Comparison of ENCODE assay signal across 8 cellular contexts in the genomic region with DNA sequence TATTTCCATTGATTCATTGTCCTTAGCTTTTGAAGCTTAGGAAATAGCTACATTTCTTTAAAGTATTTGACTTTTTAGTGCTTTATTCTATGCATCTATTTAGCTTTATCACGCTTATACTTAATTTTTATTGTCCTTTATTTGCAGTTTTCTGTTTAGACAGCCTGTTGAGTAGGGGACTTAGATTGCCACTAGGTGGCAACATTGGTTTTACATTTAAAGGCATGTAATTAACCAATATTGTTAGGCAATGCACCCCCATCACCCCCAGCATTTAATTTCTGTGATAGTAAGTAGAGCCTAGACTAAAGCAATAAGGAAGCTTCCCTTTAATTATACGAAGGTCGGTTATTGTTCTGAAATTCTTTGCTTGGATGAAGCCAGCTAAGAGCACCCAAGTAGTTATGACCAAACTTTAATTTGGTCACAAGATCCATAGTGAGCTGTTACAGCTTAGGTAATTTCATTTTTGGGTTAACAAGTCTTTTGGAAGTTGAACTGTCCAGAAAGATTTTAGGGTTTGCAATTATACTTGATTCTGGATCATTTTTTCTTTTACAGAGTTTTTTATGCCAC. TPM values are rescaled to one million over a fixed set of nuclear protein-coding genes. Genes with fewer than 3 reads are reported as not detected.
DNase-seq lines count a peak whose midpoint lies in the region; ATAC-seq and TF ChIP-seq lines count a peak whose summit lies in the region.

No MANE protein-coding gene starts in this region.

- H3K36me3 ChIP-seq in CD4-positive, alpha-beta memory T cell (ENCODE audit: insufficient read depth, low read length), result no peaks in the 10 kb centered on the region
- no peaks in the 10 kb centered on the region for H3K36me3 ChIP-seq in Panc1 (ENCODE audit: control insufficient read depth, insufficient read depth, low read length)

- H3K4me3 Mint-ChIP-seq in CD4-positive, alpha-beta memory T cell, result no peak overlapping the region
- no peak overlapping the region for H3K4me3 Mint-ChIP-seq in activated naive CD8-positive, alpha-beta T cell treated with anti-CD3 and anti-CD28 coated beads, Interleukin-2, amount 50 U/mL, for 24 hours

- no peaks in the 10 kb centered on the region for H3K9me3 ChIP-seq in CD4-positive, alpha-beta memory T cell (ENCODE audit: control insufficient read depth in 1 of 2, low read length in 2 of 2)
- H3K9me3 ChIP-seq in Panc1 (ENCODE audit: control insufficient read depth, insufficient read depth, low read depth, low read length), result no peaks in the 10 kb centered on the region

- H3K4me3 ChIP-seq in CD4-positive, alpha-beta memory T cell (ENCODE audit: low read length in 2 of 2), result no peak overlapping the region
- H3K4me3 ChIP-seq in HFF-Myc (replicated peaks; ENCODE audit: low read depth, low read length) (no peak overlapping the region), Panc1 (ENCODE audit: low read depth in 2 of 2, low read length in 2 of 2) (no peak overlapping the region)

- no peaks in the 10 kb centered on the region for H3K27me3 Mint-ChIP-seq in CD4-positive, alpha-beta memory T cell
- H3K27me3 Mint-ChIP-seq in activated naive CD8-positive, alpha-beta T cell treated with anti-CD3 and anti-CD28 coated beads, Interleukin-2, amount 50 U/mL, for 24 hours, result no peaks in the 10 kb centered on the region

- no peaks in the 10 kb centered on the region for H3K9me3 Mint-ChIP-seq in CD4-positive, alpha-beta memory T cell
- no peaks in the 10 kb centered on the region for H3K9me3 Mint-ChIP-seq in activated naive CD8-positive, alpha-beta T cell treated with anti-CD3 and anti-CD28 coated beads, Interleukin-2, amount 50 U/mL, for 24 hours

- peaks cover 0 to 4% (median 1%) of the 10 kb centered on the region in 4 donors for H3K4me1 Mint-ChIP-seq in CD4-positive, alpha-beta memory T cell
- H3K4me1 Mint-ChIP-seq in activated naive CD8-positive, alpha-beta T cell treated with anti-CD3 and anti-CD28 coated beads, Interleukin-2, amount 50 U/mL, for 24 hours, result no peaks in the 10 kb centered on the region

- TF ChIP-seq CTCF in HFF-Myc (IDR thresholded peaks at IDR 0.05; ENCODE audit: low read depth, low read length, missing control alignments), result peak; percentile 56
- peak; percentile 66; the same call in 1 of the 2 replicates for TF ChIP-seq CTCF in Panc1 (IDR thresholded peaks at IDR 0.05)

- intact Hi-C loops in CD4-positive, alpha-beta memory T cell (cut with micrococcal nuclease), result no loop called here
- intact Hi-C loops in Panc1 (cut with micrococcal nuclease; ENCODE audit: unreplicated experiment), result loop anchor here (1.0 to 10.0 kb wide), 2 partner anchors 188 to 499 kb away; partner anchors contain the start of gene RXFP2

- in situ Hi-C loops in Panc1 (cut with HindIII; ENCODE audit: low pct_unique_long_range_greater_than_20kb, low sequenced_read_pairs), result no loop called here

- no TSS peak for BruUV-seq in Panc1 (replicated peaks; lab: Mats Ljungman, UMichigan)

- H3K27ac ChIP-seq in CD4-positive, alpha-beta memory T cell (ENCODE audit: low read depth, low read length), result no peak overlapping the region
- H3K27ac ChIP-seq in Panc1 (ENCODE audit: low read length), result no peak overlapping the region

- no peaks in the 10 kb centered on the region for H3K4me1 ChIP-seq in CD4-positive, alpha-beta memory T cell (ENCODE audit: insufficient read depth, low read length)
- H3K4me1 ChIP-seq in Panc1 (ENCODE audit: control insufficient read depth, insufficient read depth, low read length), result no peaks in the 10 kb centered on the region

- peaks cover 5 to 17% of the 10 kb centered on the region in 2 donors for H3K36me3 Mint-ChIP-seq in CD4-positive, alpha-beta memory T cell
- peaks cover 2% of the 10 kb centered on the region for H3K36me3 Mint-ChIP-seq in activated naive CD8-positive, alpha-beta T cell treated with anti-CD3 and anti-CD28 coated beads, Interleukin-2, amount 50 U/mL, for 24 hours (ENCODE audit: low read depth)

- POLR2A ChIA-PET in CD4-positive, alpha-beta memory T cell (lab: Charles Lee; ENCODE audit: partially characterized antibody), result interaction anchor here (0.9 kb wide), 1 partner anchor 37 kb away, joined by 3 read pairs; the partner anchor contains the start of gene B3GLCT
- POLR2A ChIA-PET in Panc1 (lab: Charles Lee), result interaction anchor here (0.5 kb wide), 1 partner anchor 920 kb away, joined by 11 read pairs; no protein-coding TSS in a partner anchor

- CTCF ChIA-PET in CD4-positive, alpha-beta memory T cell (lab: Charles Lee; ENCODE audit: partially characterized antibody), result interaction anchor here (0.6 to 7.8 kb wide), 14 partner anchors 9 to 508 kb away, joined by 3 to 84 read pairs (median 6); no protein-coding TSS in a partner anchor
- CTCF ChIA-PET in Panc1 (lab: Charles Lee), result interaction anchor here (0.5 kb wide), 1 partner anchor 15 kb away, joined by 3 read pairs; no protein-coding TSS in a partner anchor

- H3K27me3 ChIP-seq in CD4-positive, alpha-beta memory T cell (ENCODE audit: insufficient read depth, low read length), result no peaks in the 10 kb centered on the region
- no peaks in the 10 kb centered on the region for H3K27me3 ChIP-seq in Panc1 (ENCODE audit: control insufficient read depth, insufficient read depth, low read length)

- no peak overlapping the region for H3K27ac Mint-ChIP-seq in CD4-positive, alpha-beta memory T cell
- no peak overlapping the region for H3K27ac Mint-ChIP-seq in activated naive CD8-positive, alpha-beta T cell treated with anti-CD3 and anti-CD28 coated beads, Interleukin-2, amount 50 U/mL, for 24 hours

- peak in 4 of 5 donors; percentile 4 to 27 (median 8) for DNase-seq in CD4-positive, alpha-beta memory T cell
- DNase-seq in HFF-Myc (ENCODE audit: extremely low read depth, low read depth), result no peak
- no peak for DNase-seq in Panc1 (ENCODE audit: low read depth, low spot score)
- peak; percentile 13 for DNase-seq in non-pigmented ciliary epithelial cell (ENCODE audit: low read depth)
- DNase-seq in GM19238 (ENCODE audit: insufficient read length, low spot score), result no peak
- no peak for DNase-seq in activated naive CD8-positive, alpha-beta T cell treated with anti-CD3 and anti-CD28 coated beads, Interleukin-2, amount 50 U/mL, for 24 hours

- ATAC-seq in Panc1 (no peak), esophagus mucosa (peak; percentile 51)
- ATAC-seq in activated CD4-positive, CD25-positive, alpha-beta regulatory T cell treated with anti-CD3 and anti-CD28 coated beads, Interleukin-2, amount 50 U/mL, for 24 hours, result no peak
- no peak for ATAC-seq in activated naive CD8-positive, alpha-beta T cell treated with anti-CD3 and anti-CD28 coated beads, Interleukin-2, amount 50 U/mL, for 24 hours

RNA-seq across cellular contexts. Expression of gene B3GLCT, which starts 36.5 kb away (rescaled TPM):
- total RNA-seq in CD4-positive, alpha-beta memory T cell, result 1 to 10 TPM; 5.2 to 5.8 TPM
- 10 to 100 TPM in 1 of 2 donors, 1 to 10 TPM in 1; 7.3 to 10.2 TPM for polyA plus RNA-seq in CD4-positive, alpha-beta memory T cell
- total RNA-seq in Panc1 (2021; ENCODE audit: unreplicated experiment) (16.5 TPM), esophagus mucosa (3.6 TPM)
- polyA plus RNA-seq in Panc1 (2012; ENCODE audit: insufficient read length), result 6.5 TPM

Comparison
In these comparisons a context has a peak if more than half of its experiments do, and no peak if none do; other contexts are left out.
1. DNase-seq: peak in CD4-positive, alpha-beta memory T cell (4 of 5) and non-pigmented ciliary epithelial cell (single experiment); none in HFF-Myc (single experiment), Panc1 (single experiment), GM19238 (single experiment) and activated naive CD8-positive, alpha-beta T cell treated with anti-CD3 and anti-CD28 coated beads, Interleukin-2, amount 50 U/mL, for 24 hours (single experiment).